ENCODE assay signal across 8 cellular contexts in genomic region chr12:122980192-122981035, GRCh38. TPM values are rescaled to one million over a fixed set of nuclear protein-coding genes. Genes with fewer than 3 reads are reported as not detected.
DNase-seq lines count a peak whose midpoint lies in the region; ATAC-seq and TF ChIP-seq lines count a peak whose summit lies in the region.

Gene ARL6IP4 (plus strand): TSS chr12:122980681. CDS start chr12:122981140, 459 bp downstream.

- TF ChIP-seq CTCF in ovary (IDR thresholded peaks at IDR 0.05) = peak in 1 of 3 donors; percentile 38
- TF ChIP-seq CTCF in transverse colon (IDR thresholded peaks at IDR 0.05) = peak in 1 of 5 experiments; percentile 7

- peaks cover 7% of the 10 kb centered on the region; the same call in 1 of the 2 replicates for H3K4me1 ChIP-seq in HUES64 (ENCODE audit: insufficient read depth, low read length)
- H3K4me1 ChIP-seq in ovary (ENCODE audit: insufficient read depth) = peaks cover 32% of the 10 kb centered on the region
- H3K4me1 ChIP-seq in transverse colon = peaks cover 41 to 73% (median 59%) of the 10 kb centered on the region in 4 donors

- H3K4me3 ChIP-seq in HUES64 (ENCODE audit: low read length) (peak within 1 kb of the TSS; percentile 93), ovary (peak within 1 kb of the TSS; percentile 87), transverse colon (peak within 1 kb of the TSS; percentile 69 to 98 (median 92))

- TF ChIP-seq EP300 in ovary (IDR thresholded peaks at IDR 0.05) = no peak
- no peak for TF ChIP-seq EP300 in transverse colon (IDR thresholded peaks at IDR 0.05; ENCODE audit: low read depth)

- TF ChIP-seq POLR2A in ovary (IDR thresholded peaks at IDR 0.05) (peak; percentile 80), transverse colon (IDR thresholded peaks at IDR 0.05) (peak; percentile 41)

- peak within 1 kb of the TSS; percentile 90 for H3K27ac Mint-ChIP-seq in activated naive CD8-positive, alpha-beta T cell treated with anti-CD3 and anti-CD28 coated beads for 36 hours

- ATAC-seq in GM19397 (IDR thresholded peaks at IDR 0.05; ENCODE audit: unreplicated experiment) = peak; percentile 54

- peaks cover 52% of the 10 kb centered on the region for H3K4me1 Mint-ChIP-seq in activated naive CD8-positive, alpha-beta T cell treated with anti-CD3 and anti-CD28 coated beads for 36 hours

- peak within 1 kb of the TSS; percentile 61 for H3K27ac ChIP-seq in HUES64 (ENCODE audit: low read depth, low read length)
- H3K27ac ChIP-seq in ovary = peak within 1 kb of the TSS; percentile 67 to 88
- H3K27ac ChIP-seq in transverse colon = peak within 1 kb of the TSS; percentile 89 to 93 (median 92)

- H3K9me3 Mint-ChIP-seq in activated naive CD8-positive, alpha-beta T cell treated with anti-CD3 and anti-CD28 coated beads for 36 hours = no peaks in the 10 kb centered on the region

- peaks cover 14% of the 10 kb centered on the region; the same call in 1 of the 2 replicates for H3K36me3 ChIP-seq in HUES64 (ENCODE audit: insufficient read depth, low read length)
- H3K36me3 ChIP-seq in ovary = no peaks in the 10 kb centered on the region
- H3K36me3 ChIP-seq in transverse colon = no peaks in the 10 kb centered on the region

- under 1% methylated on average over 96 of the region's 96 CpGs for WGBS in HUES64
- WGBS in ovary, 3 donors = 0 to 2% (median 0%) methylated on average over 65 to 96 of the region's 96 CpGs
- 0% methylated on average over 50 of the region's 96 CpGs; no CpG with 5 or more reads in 1 of the 2 donors for WGBS in transverse colon (ENCODE audit: low coverage in 1 of 2), 2 donors

- peaks cover 17% of the 10 kb centered on the region for H3K36me3 Mint-ChIP-seq in activated naive CD8-positive, alpha-beta T cell treated with anti-CD3 and anti-CD28 coated beads for 36 hours

- H3K9ac ChIP-seq in HUES64 (ENCODE audit: low read depth, low read length) = peak within 1 kb of the TSS; percentile 92

- H3K4me3 Mint-ChIP-seq in activated naive CD8-positive, alpha-beta T cell treated with anti-CD3 and anti-CD28 coated beads for 36 hours = peak within 1 kb of the TSS; percentile 93

- in situ Hi-C loops in transverse colon (cut with MboI; ENCODE audit: low pct_ligation_motif_present in 1 of 4, low pct_unique_long_range_greater_than_20kb in 1 of 4, low sequenced_read_pairs in 3 of 4) = no loop called here

- H3K9me3 ChIP-seq in HUES64 (ENCODE audit: insufficient read depth, low read depth, low read length) = no peaks in the 10 kb centered on the region
- H3K9me3 ChIP-seq in ovary = no peaks in the 10 kb centered on the region
- H3K9me3 ChIP-seq in transverse colon = no peaks in the 10 kb centered on the region

- H3K27me3 ChIP-seq in HUES64 (ENCODE audit: insufficient read depth, low read length) (no peaks in the 10 kb centered on the region), ovary (no peaks in the 10 kb centered on the region), transverse colon (no peaks in the 10 kb centered on the region)

- no peaks in the 10 kb centered on the region for H3K27me3 Mint-ChIP-seq in activated naive CD8-positive, alpha-beta T cell treated with anti-CD3 and anti-CD28 coated beads for 36 hours

- peak; percentile 53 for DNase-seq in COLO829 (ENCODE audit: low spot score)
- peak; percentile 66 for DNase-seq in SK-N-DZ (ENCODE audit: low spot score)
- DNase-seq in activated naive CD8-positive, alpha-beta T cell treated with anti-CD3 and anti-CD28 coated beads for 36 hours = peak; percentile 81
- DNase-seq in head of caudate nucleus = peak in 38 of 42 donors; percentile 47 to 83 (median 72)
- peak; percentile 56 to 79 (median 70) for DNase-seq in ovary
- peak; percentile 70 for DNase-seq in transverse colon

- intact Hi-C loops in head of caudate nucleus (cut with DNase I) (loop anchor here (5.0 kb wide), 1 partner anchor 257 kb away; no protein-coding TSS in a partner anchor), ovary (cut with DNase I) (loop anchor here in 3 of 4 donors (5.0 kb wide), 2 partner anchors 172 to 257 kb away; partner anchors contain the start of gene PITPNM2 (in 3 of the 3)), transverse colon (cut with DNase I; ENCODE audit: low total_unique reads) (no loop called here)

RNA-seq across cellular contexts. Expression of gene ARL6IP4, which starts in this region (rescaled TPM):
- 121 TPM for polyA plus RNA-seq in HUES64 (2013, experiment 1 of 2)
- 127 TPM for polyA plus RNA-seq in HUES64 (2013, experiment 2 of 2)
- polyA plus RNA-seq in SK-N-DZ (2014; cell fraction: cytosol; rRNA removed) = 290 and 383 TPM in 2 replicates
- polyA plus RNA-seq in SK-N-DZ (2014; cell fraction: nucleus; rRNA removed) = 441 and 504 TPM in 2 replicates
- 100 to 1,000 TPM; 165 to 168 TPM for total RNA-seq in activated naive CD8-positive, alpha-beta T cell treated with anti-CD3 and anti-CD28 coated beads for 36 hours
- total RNA-seq in ovary = 100 to 1,000 TPM; 158 to 216 (median 192) TPM
- polyA plus RNA-seq in ovary = 100 to 1,000 TPM in 1 of 2 donors, 10 to 100 TPM in 1; 65.4 to 313 TPM
- 100 to 1,000 TPM in 3 of 4 donors, 10 to 100 TPM in 1; 77.4 to 225 (median 184) TPM for total RNA-seq in transverse colon

Comparison
In these comparisons a context has a peak if more than half of its experiments do, and no peak if none do; other contexts are left out.
1. Peak in every context shown above with its lines: DNase-seq, ATAC-seq, H3K4me3 ChIP-seq and H3K27ac ChIP-seq.